1 cellular context compared by ENCODE assay signal in the genomic region with DNA sequence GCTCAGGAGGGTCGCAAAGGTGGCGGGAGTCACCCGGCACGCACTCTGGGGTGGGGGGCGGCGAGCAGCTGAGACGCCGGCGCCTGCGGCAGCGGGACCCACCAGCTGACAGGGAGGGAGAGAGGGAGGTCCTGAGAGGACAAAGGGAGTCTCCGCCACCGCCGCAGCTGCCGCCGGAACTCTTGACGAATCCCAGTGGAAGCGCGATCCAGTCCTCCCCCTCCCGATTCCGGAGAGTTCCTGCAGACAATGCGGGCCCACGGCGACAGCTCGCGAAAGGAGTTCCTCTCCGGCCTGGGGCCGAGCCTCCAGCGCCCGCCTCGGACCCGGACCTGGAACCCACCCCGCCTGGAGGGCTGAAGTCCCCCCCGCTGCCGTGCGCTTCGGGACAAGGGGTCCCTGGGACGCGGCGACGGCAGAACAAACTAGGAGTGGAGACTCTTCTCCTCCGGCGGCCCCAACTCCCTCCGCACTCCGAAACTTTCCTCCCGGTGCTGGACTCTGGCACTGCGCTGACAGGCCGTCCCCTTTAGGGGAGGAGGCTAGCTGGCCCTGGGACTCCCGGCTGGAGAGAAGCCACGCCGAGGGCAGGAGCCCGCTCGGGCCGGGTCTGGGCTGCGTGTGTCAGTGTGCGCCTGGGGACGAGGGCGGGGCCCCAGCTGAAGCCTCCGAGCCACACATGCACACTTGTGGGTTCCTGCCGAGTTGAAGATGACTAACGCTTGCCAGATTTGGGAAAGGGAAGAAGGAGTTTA.
TF ChIP-seq lines count a peak whose summit lies in the region.

A gene (minus strand): TSS at position 623 of the 755 bp plus-strand sequence. CDS start 669 bp downstream, outside the sequence.

TF ChIP-seq in HepG2, 621 proteins besides CTCF, POLR2A, EP300 and RAD21 (continued from another document and continues in another):
- TF ChIP-seq, protein P1, sequence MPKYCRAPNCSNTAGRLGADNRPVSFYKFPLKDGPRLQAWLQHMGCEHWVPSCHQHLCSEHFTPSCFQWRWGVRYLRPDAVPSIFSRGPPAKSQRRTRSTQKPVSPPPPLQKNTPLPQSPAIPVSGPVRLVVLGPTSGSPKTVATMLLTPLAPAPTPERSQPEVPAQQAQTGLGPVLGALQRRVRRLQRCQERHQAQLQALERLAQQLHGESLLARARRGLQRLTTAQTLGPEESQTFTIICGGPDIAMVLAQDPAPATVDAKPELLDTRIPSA (CRISPR knock-in tag; IDR thresholded peaks at IDR 0.05; ENCODE audit: borderline replicate concordance) = 0 out of 2 replicates have a peak, but pooled peaks have one; percentile 60
- TF ChIP-seq YY1 (IDR thresholded peaks at IDR 0.05; ENCODE audit: insufficient read depth, insufficient replicate concordance, low read depth, low read length) = no peak
- peak; percentile 85; the same call in 1 of the 2 replicates for TF ChIP-seq ZFAT (CRISPR knock-in tag; conservative IDR thresholded peaks at IDR 0.05)
- TF ChIP-seq RFXAP (CRISPR knock-in tag; IDR thresholded peaks at IDR 0.05; ENCODE audit: borderline replicate concordance) = peak; percentile 49; the same call in 1 of the 2 replicates
- no peak for TF ChIP-seq TMF1 (CRISPR knock-in tag; IDR thresholded peaks at IDR 0.05; ENCODE audit: low read depth)
- TF ChIP-seq ZNF776 (CRISPR knock-in tag; IDR thresholded peaks at IDR 0.05) = 0 out of 2 replicates have a peak, but pooled peaks have one; percentile 53
- peak; percentile 72 for TF ChIP-seq ZNF563 (CRISPR knock-in tag; IDR thresholded peaks at IDR 0.05)
- TF ChIP-seq, protein P2, sequence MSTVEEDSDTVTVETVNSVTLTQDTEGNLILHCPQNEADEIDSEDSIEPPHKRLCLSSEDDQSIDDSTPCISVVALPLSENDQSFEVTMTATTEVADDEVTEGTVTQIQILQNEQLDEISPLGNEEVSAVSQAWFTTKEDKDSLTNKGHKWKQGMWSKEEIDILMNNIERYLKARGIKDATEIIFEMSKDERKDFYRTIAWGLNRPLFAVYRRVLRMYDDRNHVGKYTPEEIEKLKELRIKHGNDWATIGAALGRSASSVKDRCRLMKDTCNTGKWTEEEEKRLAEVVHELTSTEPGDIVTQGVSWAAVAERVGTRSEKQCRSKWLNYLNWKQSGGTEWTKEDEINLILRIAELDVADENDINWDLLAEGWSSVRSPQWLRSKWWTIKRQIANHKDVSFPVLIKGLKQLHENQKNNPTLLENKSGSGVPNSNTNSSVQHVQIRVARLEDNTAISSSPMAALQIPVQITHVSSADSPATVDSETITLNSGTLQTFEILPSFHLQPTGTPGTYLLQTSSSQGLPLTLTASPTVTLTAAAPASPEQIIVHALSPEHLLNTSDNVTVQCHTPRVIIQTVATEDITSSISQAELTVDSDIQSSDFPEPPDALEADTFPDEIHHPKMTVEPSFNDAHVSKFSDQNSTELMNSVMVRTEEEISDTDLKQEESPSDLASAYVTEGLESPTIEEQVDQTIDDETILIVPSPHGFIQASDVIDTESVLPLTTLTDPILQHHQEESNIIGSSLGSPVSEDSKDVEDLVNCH (CRISPR knock-in tag; IDR thresholded peaks at IDR 0.05) = no peak
- no peak for TF ChIP-seq SNAPC2 (CRISPR knock-in tag; IDR thresholded peaks at IDR 0.05)
- no peak for TF ChIP-seq IKZF4 (CRISPR knock-in tag; IDR thresholded peaks at IDR 0.05; ENCODE audit: borderline replicate concordance, low read depth, not compliant biosample characterization)
- TF ChIP-seq, protein P3, sequence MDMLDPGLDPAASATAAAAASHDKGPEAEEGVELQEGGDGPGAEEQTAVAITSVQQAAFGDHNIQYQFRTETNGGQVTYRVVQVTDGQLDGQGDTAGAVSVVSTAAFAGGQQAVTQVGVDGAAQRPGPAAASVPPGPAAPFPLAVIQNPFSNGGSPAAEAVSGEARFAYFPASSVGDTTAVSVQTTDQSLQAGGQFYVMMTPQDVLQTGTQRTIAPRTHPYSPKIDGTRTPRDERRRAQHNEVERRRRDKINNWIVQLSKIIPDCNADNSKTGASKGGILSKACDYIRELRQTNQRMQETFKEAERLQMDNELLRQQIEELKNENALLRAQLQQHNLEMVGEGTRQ (IDR thresholded peaks at IDR 0.05; ENCODE audit: low read depth, low read length) = no peak
- TF ChIP-seq, protein P3 (CRISPR knock-in tag; IDR thresholded peaks at IDR 0.05; ENCODE audit: borderline replicate concordance) = no peak
- no peak for TF ChIP-seq TBX3 (IDR thresholded peaks at IDR 0.05; ENCODE audit: borderline replicate concordance)
- TF ChIP-seq, protein P4, sequence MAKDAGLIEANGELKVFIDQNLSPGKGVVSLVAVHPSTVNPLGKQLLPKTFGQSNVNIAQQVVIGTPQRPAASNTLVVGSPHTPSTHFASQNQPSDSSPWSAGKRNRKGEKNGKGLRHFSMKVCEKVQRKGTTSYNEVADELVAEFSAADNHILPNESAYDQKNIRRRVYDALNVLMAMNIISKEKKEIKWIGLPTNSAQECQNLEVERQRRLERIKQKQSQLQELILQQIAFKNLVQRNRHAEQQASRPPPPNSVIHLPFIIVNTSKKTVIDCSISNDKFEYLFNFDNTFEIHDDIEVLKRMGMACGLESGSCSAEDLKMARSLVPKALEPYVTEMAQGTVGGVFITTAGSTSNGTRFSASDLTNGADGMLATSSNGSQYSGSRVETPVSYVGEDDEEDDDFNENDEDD (CRISPR knock-in tag; IDR thresholded peaks at IDR 0.05; ENCODE audit: borderline replicate concordance) = no peak; the same call in 1 of the 2 replicates
- TF ChIP-seq, protein P5, sequence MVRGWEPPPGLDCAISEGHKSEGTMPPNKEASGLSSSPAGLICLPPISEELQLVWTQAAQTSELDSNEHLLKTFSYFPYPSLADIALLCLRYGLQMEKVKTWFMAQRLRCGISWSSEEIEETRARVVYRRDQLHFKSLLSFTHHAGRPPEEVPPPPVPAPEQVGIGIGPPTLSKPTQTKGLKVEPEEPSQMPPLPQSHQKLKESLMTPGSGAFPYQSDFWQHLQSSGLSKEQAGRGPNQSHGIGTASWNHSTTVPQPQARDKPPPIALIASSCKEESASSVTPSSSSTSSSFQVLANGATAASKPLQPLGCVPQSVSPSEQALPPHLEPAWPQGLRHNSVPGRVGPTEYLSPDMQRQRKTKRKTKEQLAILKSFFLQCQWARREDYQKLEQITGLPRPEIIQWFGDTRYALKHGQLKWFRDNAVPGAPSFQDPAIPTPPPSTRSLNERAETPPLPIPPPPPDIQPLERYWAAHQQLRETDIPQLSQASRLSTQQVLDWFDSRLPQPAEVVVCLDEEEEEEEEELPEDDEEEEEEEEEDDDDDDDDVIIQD (CRISPR knock-in tag; IDR thresholded peaks at IDR 0.05; ENCODE audit: low read depth) = no peak
- TF ChIP-seq PRPF4 (IDR thresholded peaks at IDR 0.05; ENCODE audit: low read depth, low read length, poor library complexity, severe bottlenecking) = no peak
- peak; percentile 37; the same call in 1 of the 3 replicates for TF ChIP-seq MXI1 (IDR thresholded peaks at IDR 0.05; ENCODE audit: borderline replicate concordance, low read depth, low read length)
- peak; percentile 39; the same call in 1 of the 2 replicates for TF ChIP-seq PHF21A (CRISPR knock-in tag; IDR thresholded peaks at IDR 0.05)
- peak; percentile 85 for TF ChIP-seq XRCC5 (optimal IDR thresholded peaks at IDR 0.05; ENCODE audit: low read length)
- TF ChIP-seq MAZ (IDR thresholded peaks at IDR 0.05; ENCODE audit: borderline replicate concordance, low read depth, low read length) = peak; percentile 12; the same call in 1 of the 2 replicates
- peak; percentile 22; the same call in 1 of the 2 replicates for TF ChIP-seq MAZ (CRISPR knock-in tag; IDR thresholded peaks at IDR 0.05; ENCODE audit: low read depth)
- TF ChIP-seq, protein P6, sequence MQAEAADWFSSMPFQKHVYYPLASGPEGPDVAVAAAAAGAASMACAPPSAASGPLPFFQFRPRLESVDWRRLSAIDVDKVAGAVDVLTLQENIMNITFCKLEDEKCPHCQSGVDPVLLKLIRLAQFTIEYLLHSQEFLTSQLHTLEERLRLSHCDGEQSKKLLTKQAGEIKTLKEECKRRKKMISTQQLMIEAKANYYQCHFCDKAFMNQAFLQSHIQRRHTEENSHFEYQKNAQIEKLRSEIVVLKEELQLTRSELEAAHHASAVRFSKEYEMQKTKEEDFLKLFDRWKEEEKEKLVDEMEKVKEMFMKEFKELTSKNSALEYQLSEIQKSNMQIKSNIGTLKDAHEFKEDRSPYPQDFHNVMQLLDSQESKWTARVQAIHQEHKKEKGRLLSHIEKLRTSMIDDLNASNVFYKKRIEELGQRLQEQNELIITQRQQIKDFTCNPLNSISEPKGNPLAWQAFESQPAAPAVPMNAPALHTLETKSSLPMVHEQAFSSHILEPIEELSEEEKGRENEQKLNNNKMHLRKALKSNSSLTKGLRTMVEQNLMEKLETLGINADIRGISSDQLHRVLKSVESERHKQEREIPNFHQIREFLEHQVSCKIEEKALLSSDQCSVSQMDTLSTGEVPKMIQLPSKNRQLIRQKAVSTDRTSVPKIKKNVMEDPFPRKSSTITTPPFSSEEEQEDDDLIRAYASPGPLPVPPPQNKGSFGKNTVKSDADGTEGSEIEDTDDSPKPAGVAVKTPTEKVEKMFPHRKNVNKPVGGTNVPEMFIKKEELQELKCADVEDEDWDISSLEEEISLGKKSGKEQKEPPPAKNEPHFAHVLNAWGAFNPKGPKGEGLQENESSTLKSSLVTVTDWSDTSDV (CRISPR knock-in tag; IDR thresholded peaks at IDR 0.05) = peak; percentile 67; the same call in 1 of the 2 replicates
- TF ChIP-seq POLR2AphosphoS2 (IDR thresholded peaks at IDR 0.05; ENCODE audit: low read depth, low read length) = no peak
- 0 out of 2 replicates have a peak, but pooled peaks have one; percentile 13 for TF ChIP-seq HMG20B (CRISPR knock-in tag; conservative IDR thresholded peaks at IDR 0.05)
- TF ChIP-seq ZFP1 (CRISPR knock-in tag; IDR thresholded peaks at IDR 0.05) = no peak
- no peak for TF ChIP-seq HHEX (CRISPR knock-in tag; IDR thresholded peaks at IDR 0.05)
- no peak for TF ChIP-seq ZNF772 (CRISPR knock-in tag; IDR thresholded peaks at IDR 0.05)
- TF ChIP-seq SPEN (CRISPR knock-in tag; IDR thresholded peaks at IDR 0.05; ENCODE audit: low read depth) = no peak
- TF ChIP-seq, protein P7, sequence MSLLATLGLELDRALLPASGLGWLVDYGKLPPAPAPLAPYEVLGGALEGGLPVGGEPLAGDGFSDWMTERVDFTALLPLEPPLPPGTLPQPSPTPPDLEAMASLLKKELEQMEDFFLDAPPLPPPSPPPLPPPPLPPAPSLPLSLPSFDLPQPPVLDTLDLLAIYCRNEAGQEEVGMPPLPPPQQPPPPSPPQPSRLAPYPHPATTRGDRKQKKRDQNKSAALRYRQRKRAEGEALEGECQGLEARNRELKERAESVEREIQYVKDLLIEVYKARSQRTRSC (CRISPR knock-in tag; IDR thresholded peaks at IDR 0.05; ENCODE audit: low read depth) = no peak
- no peak for TF ChIP-seq ZC3H13 (CRISPR knock-in tag; IDR thresholded peaks at IDR 0.05)
- TF ChIP-seq CCAR2 (optimal IDR thresholded peaks at IDR 0.05; ENCODE audit: low read depth, low read length) = no peak
- TF ChIP-seq, protein P8, sequence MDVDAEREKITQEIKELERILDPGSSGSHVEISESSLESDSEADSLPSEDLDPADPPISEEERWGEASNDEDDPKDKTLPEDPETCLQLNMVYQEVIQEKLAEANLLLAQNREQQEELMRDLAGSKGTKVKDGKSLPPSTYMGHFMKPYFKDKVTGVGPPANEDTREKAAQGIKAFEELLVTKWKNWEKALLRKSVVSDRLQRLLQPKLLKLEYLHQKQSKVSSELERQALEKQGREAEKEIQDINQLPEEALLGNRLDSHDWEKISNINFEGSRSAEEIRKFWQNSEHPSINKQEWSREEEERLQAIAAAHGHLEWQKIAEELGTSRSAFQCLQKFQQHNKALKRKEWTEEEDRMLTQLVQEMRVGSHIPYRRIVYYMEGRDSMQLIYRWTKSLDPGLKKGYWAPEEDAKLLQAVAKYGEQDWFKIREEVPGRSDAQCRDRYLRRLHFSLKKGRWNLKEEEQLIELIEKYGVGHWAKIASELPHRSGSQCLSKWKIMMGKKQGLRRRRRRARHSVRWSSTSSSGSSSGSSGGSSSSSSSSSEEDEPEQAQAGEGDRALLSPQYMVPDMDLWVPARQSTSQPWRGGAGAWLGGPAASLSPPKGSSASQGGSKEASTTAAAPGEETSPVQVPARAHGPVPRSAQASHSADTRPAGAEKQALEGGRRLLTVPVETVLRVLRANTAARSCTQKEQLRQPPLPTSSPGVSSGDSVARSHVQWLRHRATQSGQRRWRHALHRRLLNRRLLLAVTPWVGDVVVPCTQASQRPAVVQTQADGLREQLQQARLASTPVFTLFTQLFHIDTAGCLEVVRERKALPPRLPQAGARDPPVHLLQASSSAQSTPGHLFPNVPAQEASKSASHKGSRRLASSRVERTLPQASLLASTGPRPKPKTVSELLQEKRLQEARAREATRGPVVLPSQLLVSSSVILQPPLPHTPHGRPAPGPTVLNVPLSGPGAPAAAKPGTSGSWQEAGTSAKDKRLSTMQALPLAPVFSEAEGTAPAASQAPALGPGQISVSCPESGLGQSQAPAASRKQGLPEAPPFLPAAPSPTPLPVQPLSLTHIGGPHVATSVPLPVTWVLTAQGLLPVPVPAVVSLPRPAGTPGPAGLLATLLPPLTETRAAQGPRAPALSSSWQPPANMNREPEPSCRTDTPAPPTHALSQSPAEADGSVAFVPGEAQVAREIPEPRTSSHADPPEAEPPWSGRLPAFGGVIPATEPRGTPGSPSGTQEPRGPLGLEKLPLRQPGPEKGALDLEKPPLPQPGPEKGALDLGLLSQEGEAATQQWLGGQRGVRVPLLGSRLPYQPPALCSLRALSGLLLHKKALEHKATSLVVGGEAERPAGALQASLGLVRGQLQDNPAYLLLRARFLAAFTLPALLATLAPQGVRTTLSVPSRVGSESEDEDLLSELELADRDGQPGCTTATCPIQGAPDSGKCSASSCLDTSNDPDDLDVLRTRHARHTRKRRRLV (CRISPR knock-in tag; IDR thresholded peaks at IDR 0.05) = no peak; the same call in 1 of the 2 replicates
- no peak for TF ChIP-seq ZNF20 (CRISPR knock-in tag; IDR thresholded peaks at IDR 0.05)
- no peak for TF ChIP-seq RNF2 (conservative IDR thresholded peaks at IDR 0.05; ENCODE audit: low read depth)
- no peak for TF ChIP-seq ZNF121 (CRISPR knock-in tag; IDR thresholded peaks at IDR 0.05)
